1 cellular context compared by ENCODE assay signal in the genomic region with DNA sequence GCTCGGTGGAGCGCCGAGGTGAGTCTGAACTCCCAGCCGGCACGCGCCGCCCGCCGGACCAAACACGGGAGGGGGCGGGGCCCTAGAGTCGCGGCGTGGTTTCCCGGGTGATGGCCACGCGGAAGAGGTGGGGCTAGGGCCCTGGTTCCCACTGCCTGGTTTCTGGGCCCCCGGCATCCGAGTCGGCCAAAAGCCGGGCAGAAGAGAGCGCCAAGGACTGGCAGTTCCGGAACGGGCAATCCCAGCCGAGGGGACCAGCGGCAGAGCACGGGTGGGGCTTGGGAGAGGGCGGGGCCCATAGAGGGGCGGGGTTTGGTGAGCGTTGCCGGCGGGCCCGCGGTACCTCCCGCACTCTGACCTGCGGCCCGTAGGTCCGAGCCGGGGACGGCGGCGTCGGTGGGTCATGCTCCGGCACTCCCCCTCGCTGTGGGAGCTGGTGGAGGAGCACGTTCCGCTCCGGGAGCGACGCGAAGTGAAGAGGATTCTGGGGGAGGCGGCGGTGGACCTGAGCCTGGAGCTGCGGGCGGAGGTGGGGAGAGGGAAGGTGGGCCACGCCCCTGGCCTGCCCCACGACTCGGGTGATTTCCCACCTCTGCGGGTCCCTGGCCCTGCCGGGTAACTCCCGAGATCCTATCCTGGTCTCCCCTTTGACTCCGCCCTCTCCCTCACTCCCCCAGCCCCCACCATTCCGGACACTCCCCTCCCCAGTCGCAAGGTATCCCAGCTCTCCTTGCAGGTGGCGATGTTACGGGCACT.
TF ChIP-seq lines count a peak whose summit lies in the region.

CCDC24 (plus strand) TSS at position 124 of the 756 bp plus-strand sequence; CDS start at position 404, 280 bp downstream.

TF ChIP-seq in WTC11, 78 proteins besides CTCF, POLR2A, EP300 and RAD21 (continued from another document and continues in another):
- TF ChIP-seq ZSCAN18 (CRISPR knock-in tag; IDR thresholded peaks at IDR 0.05): no peak
- TF ChIP-seq SOX15 (CRISPR knock-in tag; IDR thresholded peaks at IDR 0.05): no peak
- TF ChIP-seq AR (CRISPR knock-in tag; IDR thresholded peaks at IDR 0.05): 0 out of 2 replicates have a peak, but pooled peaks have one; percentile 56
- TF ChIP-seq ESRRA (CRISPR knock-in tag; IDR thresholded peaks at IDR 0.05; ENCODE audit: borderline replicate concordance): no peak
- TF ChIP-seq IRF2 (CRISPR knock-in tag; IDR thresholded peaks at IDR 0.05; ENCODE audit: borderline replicate concordance, low read depth): no peak
- TF ChIP-seq ELF4 (CRISPR knock-in tag; IDR thresholded peaks at IDR 0.05; ENCODE audit: low read depth): no peak
- TF ChIP-seq MAX (CRISPR knock-in tag; IDR thresholded peaks at IDR 0.05): peak; percentile 61; the same call in 1 of the 2 replicates
- no peak for TF ChIP-seq IRF1 (CRISPR knock-in tag; IDR thresholded peaks at IDR 0.05)
- no peak for TF ChIP-seq JUN (CRISPR knock-in tag; IDR thresholded peaks at IDR 0.05)
- no peak for TF ChIP-seq SMAD4 (CRISPR knock-in tag; IDR thresholded peaks at IDR 0.05)
- TF ChIP-seq GABPB1 (CRISPR knock-in tag; IDR thresholded peaks at IDR 0.05): peak; percentile 61
- no peak for TF ChIP-seq NR1H2 (CRISPR knock-in tag; IDR thresholded peaks at IDR 0.05)
- no peak for TF ChIP-seq TEAD4 (CRISPR knock-in tag; IDR thresholded peaks at IDR 0.05)
- TF ChIP-seq, protein P1, sequence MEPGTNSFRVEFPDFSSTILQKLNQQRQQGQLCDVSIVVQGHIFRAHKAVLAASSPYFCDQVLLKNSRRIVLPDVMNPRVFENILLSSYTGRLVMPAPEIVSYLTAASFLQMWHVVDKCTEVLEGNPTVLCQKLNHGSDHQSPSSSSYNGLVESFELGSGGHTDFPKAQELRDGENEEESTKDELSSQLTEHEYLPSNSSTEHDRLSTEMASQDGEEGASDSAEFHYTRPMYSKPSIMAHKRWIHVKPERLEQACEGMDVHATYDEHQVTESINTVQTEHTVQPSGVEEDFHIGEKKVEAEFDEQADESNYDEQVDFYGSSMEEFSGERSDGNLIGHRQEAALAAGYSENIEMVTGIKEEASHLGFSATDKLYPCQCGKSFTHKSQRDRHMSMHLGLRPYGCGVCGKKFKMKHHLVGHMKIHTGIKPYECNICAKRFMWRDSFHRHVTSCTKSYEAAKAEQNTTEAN (CRISPR knock-in tag; IDR thresholded peaks at IDR 0.05): no peak
- no peak for TF ChIP-seq FOXK1 (CRISPR knock-in tag; IDR thresholded peaks at IDR 0.05)
- no peak for TF ChIP-seq GRHL2 (CRISPR knock-in tag; IDR thresholded peaks at IDR 0.05; ENCODE audit: insufficient replicate concordance, severe bottlenecking)
- no peak for TF ChIP-seq ZNF396 (CRISPR knock-in tag; IDR thresholded peaks at IDR 0.05; ENCODE audit: borderline replicate concordance)
- peak; percentile 64 for TF ChIP-seq PRDM15 (CRISPR knock-in tag; IDR thresholded peaks at IDR 0.05)
- TF ChIP-seq, protein P2, sequence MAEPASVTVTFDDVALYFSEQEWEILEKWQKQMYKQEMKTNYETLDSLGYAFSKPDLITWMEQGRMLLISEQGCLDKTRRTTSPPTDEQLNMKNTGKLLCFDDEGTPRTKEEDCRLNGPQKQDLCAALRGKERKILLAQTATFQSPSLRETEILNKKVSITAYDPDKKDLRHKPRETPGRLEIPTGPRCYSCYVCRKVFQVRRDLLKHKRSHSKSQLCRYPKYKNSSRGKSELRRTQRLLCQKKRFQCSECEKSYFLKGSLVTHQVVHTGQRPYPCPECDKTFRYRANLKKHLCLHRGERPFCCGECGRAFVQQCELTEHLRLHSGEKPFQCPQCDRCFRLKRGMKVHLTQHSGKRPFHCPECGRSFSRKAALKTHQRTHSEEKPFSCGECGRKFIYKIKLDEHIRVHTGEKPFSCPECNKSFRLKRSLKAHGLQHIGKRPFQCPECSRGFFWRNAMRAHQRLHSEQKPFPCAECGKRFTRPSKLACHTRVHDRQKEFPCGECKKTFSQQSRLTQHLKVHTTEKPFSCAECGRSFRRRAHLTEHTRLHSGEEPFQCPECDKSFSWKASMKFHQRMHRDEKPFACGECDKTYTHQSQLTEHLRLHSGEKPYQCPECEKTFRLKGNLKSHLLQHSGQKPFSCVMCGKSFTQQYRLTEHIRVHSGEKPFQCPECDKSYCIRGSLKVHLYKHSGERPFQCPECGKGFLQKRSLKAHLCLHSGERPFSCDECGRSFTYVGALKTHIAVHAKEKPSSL (CRISPR knock-in tag; conservative IDR thresholded peaks at IDR 0.05): no peak
- TF ChIP-seq NR3C1 (CRISPR knock-in tag; conservative IDR thresholded peaks at IDR 0.05; ENCODE audit: low read depth): no peak
- TF ChIP-seq ETV6 (CRISPR knock-in tag; IDR thresholded peaks at IDR 0.05): peak; percentile 36; the same call in 1 of the 2 replicates
- TF ChIP-seq JAZF1 (CRISPR knock-in tag; IDR thresholded peaks at IDR 0.05): no peak
- TF ChIP-seq ZNF263 (CRISPR knock-in tag; IDR thresholded peaks at IDR 0.05; ENCODE audit: low read depth): no peak
- TF ChIP-seq EMX1 (CRISPR knock-in tag; IDR thresholded peaks at IDR 0.05): no peak
- TF ChIP-seq, protein P3, sequence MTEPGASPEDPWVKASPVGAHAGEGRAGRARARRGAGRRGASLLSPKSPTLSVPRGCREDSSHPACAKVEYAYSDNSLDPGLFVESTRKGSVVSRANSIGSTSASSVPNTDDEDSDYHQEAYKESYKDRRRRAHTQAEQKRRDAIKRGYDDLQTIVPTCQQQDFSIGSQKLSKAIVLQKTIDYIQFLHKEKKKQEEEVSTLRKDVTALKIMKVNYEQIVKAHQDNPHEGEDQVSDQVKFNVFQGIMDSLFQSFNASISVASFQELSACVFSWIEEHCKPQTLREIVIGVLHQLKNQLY (CRISPR knock-in tag; IDR thresholded peaks at IDR 0.05): 0 out of 2 replicates have a peak, but pooled peaks have one; percentile 24
- TF ChIP-seq CBFB (CRISPR knock-in tag; IDR thresholded peaks at IDR 0.05; ENCODE audit: low read depth): no peak
- TF ChIP-seq E2F4 (CRISPR knock-in tag; IDR thresholded peaks at IDR 0.05; ENCODE audit: borderline replicate concordance, low read depth): no peak
- no peak for TF ChIP-seq NFYB (CRISPR knock-in tag; conservative IDR thresholded peaks at IDR 0.05; ENCODE audit: low read depth)
- TF ChIP-seq, protein P4, sequence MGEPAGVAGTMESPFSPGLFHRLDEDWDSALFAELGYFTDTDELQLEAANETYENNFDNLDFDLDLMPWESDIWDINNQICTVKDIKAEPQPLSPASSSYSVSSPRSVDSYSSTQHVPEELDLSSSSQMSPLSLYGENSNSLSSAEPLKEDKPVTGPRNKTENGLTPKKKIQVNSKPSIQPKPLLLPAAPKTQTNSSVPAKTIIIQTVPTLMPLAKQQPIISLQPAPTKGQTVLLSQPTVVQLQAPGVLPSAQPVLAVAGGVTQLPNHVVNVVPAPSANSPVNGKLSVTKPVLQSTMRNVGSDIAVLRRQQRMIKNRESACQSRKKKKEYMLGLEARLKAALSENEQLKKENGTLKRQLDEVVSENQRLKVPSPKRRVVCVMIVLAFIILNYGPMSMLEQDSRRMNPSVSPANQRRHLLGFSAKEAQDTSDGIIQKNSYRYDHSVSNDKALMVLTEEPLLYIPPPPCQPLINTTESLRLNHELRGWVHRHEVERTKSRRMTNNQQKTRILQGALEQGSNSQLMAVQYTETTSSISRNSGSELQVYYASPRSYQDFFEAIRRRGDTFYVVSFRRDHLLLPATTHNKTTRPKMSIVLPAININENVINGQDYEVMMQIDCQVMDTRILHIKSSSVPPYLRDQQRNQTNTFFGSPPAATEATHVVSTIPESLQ (CRISPR knock-in tag; IDR thresholded peaks at IDR 0.05): no peak
- TF ChIP-seq, protein P5, sequence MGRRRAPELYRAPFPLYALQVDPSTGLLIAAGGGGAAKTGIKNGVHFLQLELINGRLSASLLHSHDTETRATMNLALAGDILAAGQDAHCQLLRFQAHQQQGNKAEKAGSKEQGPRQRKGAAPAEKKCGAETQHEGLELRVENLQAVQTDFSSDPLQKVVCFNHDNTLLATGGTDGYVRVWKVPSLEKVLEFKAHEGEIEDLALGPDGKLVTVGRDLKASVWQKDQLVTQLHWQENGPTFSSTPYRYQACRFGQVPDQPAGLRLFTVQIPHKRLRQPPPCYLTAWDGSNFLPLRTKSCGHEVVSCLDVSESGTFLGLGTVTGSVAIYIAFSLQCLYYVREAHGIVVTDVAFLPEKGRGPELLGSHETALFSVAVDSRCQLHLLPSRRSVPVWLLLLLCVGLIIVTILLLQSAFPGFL (CRISPR knock-in tag; IDR thresholded peaks at IDR 0.05; ENCODE audit: borderline replicate concordance): no peak
- TF ChIP-seq, protein P6, sequence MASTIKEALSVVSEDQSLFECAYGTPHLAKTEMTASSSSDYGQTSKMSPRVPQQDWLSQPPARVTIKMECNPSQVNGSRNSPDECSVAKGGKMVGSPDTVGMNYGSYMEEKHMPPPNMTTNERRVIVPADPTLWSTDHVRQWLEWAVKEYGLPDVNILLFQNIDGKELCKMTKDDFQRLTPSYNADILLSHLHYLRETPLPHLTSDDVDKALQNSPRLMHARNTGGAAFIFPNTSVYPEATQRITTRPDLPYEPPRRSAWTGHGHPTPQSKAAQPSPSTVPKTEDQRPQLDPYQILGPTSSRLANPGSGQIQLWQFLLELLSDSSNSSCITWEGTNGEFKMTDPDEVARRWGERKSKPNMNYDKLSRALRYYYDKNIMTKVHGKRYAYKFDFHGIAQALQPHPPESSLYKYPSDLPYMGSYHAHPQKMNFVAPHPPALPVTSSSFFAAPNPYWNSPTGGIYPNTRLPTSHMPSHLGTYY (CRISPR knock-in tag; IDR thresholded peaks at IDR 0.05): no peak
- TF ChIP-seq MYBL2 (CRISPR knock-in tag; IDR thresholded peaks at IDR 0.05): no peak
- TF ChIP-seq NFE2L1 (CRISPR knock-in tag; IDR thresholded peaks at IDR 0.05): no peak
- TF ChIP-seq ZNF317 (CRISPR knock-in tag; IDR thresholded peaks at IDR 0.05; ENCODE audit: borderline replicate concordance, low read depth): no peak
